In genomic region chr3:67075295-67075694, GRCh38 we compare ENCODE assay signal across 19 cellular contexts.
DNase-seq lines count a peak whose midpoint lies in the region; ATAC-seq and TF ChIP-seq lines count a peak whose summit lies in the region.
"Had no signal": no experiment of that assay in that cellular context is flagged by ENCODE, and none has a peak within 500 bp of the region (broad histone marks: within the 10 kb centered on the region; RNA-seq: fewer than 3 reads in every experiment).

No MANE protein-coding gene starts in this region.

- H3K27ac Mint-ChIP-seq in activated T-helper 17 cell treated with anti-CD3 and anti-CD28 coated beads, Interleukin-2, amount 50 U/mL, for 72 hours: no peak overlapping the region
- H3K27ac Mint-ChIP-seq: CD14-positive monocyte; stimulated activated effector memory CD8-positive, alpha-beta T cell treated with anti-CD3 and anti-CD28 coated beads, Interleukin-12 subunit alpha, Interleukin-12 subunit beta, amount 100 ng/mL, for 72 hours had no signal

- no peaks in the 10 kb centered on the region for H3K36me3 Mint-ChIP-seq in activated T-helper 17 cell treated with anti-CD3 and anti-CD28 coated beads, Interleukin-2, amount 50 U/mL, for 72 hours (ENCODE audit: low read depth)
- H3K36me3 Mint-ChIP-seq: CD14-positive monocyte; stimulated activated effector memory CD8-positive, alpha-beta T cell treated with anti-CD3 and anti-CD28 coated beads, Interleukin-12 subunit alpha, Interleukin-12 subunit beta, amount 100 ng/mL, for 72 hours had no signal

- H3K4me3 Mint-ChIP-seq in activated T-helper 17 cell treated with anti-CD3 and anti-CD28 coated beads, Interleukin-2, amount 50 U/mL, for 72 hours: no peak overlapping the region
- H3K4me3 Mint-ChIP-seq: CD14-positive monocyte; stimulated activated effector memory CD8-positive, alpha-beta T cell treated with anti-CD3 and anti-CD28 coated beads, Interleukin-12 subunit alpha, Interleukin-12 subunit beta, amount 100 ng/mL, for 72 hours had no signal

- in situ Hi-C loops in GM13977 (cut with MboI; ENCODE audit: low pct_unique_long_range_greater_than_20kb, low sequenced_read_pairs, unreplicated experiment): no loop called here

- H3K9me3 Mint-ChIP-seq in activated T-helper 17 cell treated with anti-CD3 and anti-CD28 coated beads, Interleukin-2, amount 50 U/mL, for 72 hours: peaks cover 4% of the 10 kb centered on the region
- H3K9me3 Mint-ChIP-seq: stimulated activated effector memory CD8-positive, alpha-beta T cell treated with anti-CD3 and anti-CD28 coated beads, Interleukin-12 subunit alpha, Interleukin-12 subunit beta, amount 100 ng/mL, for 72 hours had no signal

- POLR2A ChIA-PET in GM10248 (lab: Yijun Ruan, JAX): no interaction called here

- no peaks in the 10 kb centered on the region for H3K4me1 Mint-ChIP-seq in activated T-helper 17 cell treated with anti-CD3 and anti-CD28 coated beads, Interleukin-2, amount 50 U/mL, for 72 hours
- H3K4me1 Mint-ChIP-seq: CD14-positive monocyte had no signal

- TF ChIP-seq CTCF in GM10248 (IDR thresholded peaks at IDR 0.05; ENCODE audit: control extremely low read depth, extremely low read depth, low read depth, missing control alignments) (no peak), GM13977 (IDR thresholded peaks at IDR 0.05; ENCODE audit: extremely low read depth, insufficient read depth, missing control alignments) (no peak)

- CTCF ChIA-PET in GM10248 (lab: Yijun Ruan, JAX): no interaction called here

- peak; percentile 52 for ATAC-seq in HG02642 (IDR thresholded peaks at IDR 0.05; ENCODE audit: poor library complexity, unreplicated experiment)
- ATAC-seq in activated T-helper 17 cell treated with anti-CD3 and anti-CD28 coated beads, Interleukin-2, amount 50 U/mL, for 72 hours (replicated peaks): peak; percentile 65
- no peak for ATAC-seq in HG03139 (IDR thresholded peaks at IDR 0.05; ENCODE audit: unreplicated experiment)
- ATAC-seq in GM21390 (IDR thresholded peaks at IDR 0.05; ENCODE audit: unreplicated experiment): no peak
- ATAC-seq: esophagus mucosa; foreskin keratinocyte; left lobe of liver; SK-N-SH treated with all-trans-retinoic acid at 6 μM for 48 hours; stimulated activated effector memory CD8-positive, alpha-beta T cell treated with anti-CD3 and anti-CD28 coated beads, Interleukin-12 subunit alpha, Interleukin-12 subunit beta, amount 100 ng/mL, for 72 hours had no signal

- DNase-seq in GM10248 (ENCODE audit: extremely low spot score) (peak; percentile 15), GM13977 (ENCODE audit: low spot score) (peak; percentile 43), NCI-H2081 treated with DMSO at 0.1 percent for 48 hours (lab: John Stamatoyannopoulos, UW) (no peak)
- DNase-seq: activated gamma-delta T cell treated with Interleukin-2 at 50 U/mL for 16 hours, Calu3, foreskin keratinocyte, HCEC 1CT, mesendoderm, NCI-H1105 treated with DMSO at 0.1 percent for 48 hours, NCI-H446 had no signal

- H3K27me3 Mint-ChIP-seq in activated T-helper 17 cell treated with anti-CD3 and anti-CD28 coated beads, Interleukin-2, amount 50 U/mL, for 72 hours: no peaks in the 10 kb centered on the region

Comparison
In these comparisons a context has a peak if more than half of its experiments do, and no peak if none do; other contexts are left out.
1. ATAC-seq: peak in HG02642 (single experiment) and activated T-helper 17 cell treated with anti-CD3 and anti-CD28 coated beads, Interleukin-2, amount 50 U/mL, for 72 hours (single experiment); none in HG03139 (single experiment) and GM21390 (single experiment).